ENCODE assay signal across 8 cellular contexts in genomic region chr1:109498161-109498801, GRCh38. TPM values are rescaled to one million over a fixed set of nuclear protein-coding genes. Genes with fewer than 3 reads are reported as not detected.
DNase-seq lines count a peak whose midpoint lies in the region; ATAC-seq and TF ChIP-seq lines count a peak whose summit lies in the region.

No MANE protein-coding gene starts in this region.

- H3K4me3 ChIP-seq in ascending aorta (no peak overlapping the region), liver (ENCODE audit: low read depth in 1 of 3, low read length in 3 of 3) (no peak overlapping the region)

- peak; percentile 22 to 68 for TF ChIP-seq RAD21 in liver (IDR thresholded peaks at IDR 0.05)

- H3K36me3 ChIP-seq in ascending aorta: peaks cover 13 to 25% of the 10 kb centered on the region in 2 donors
- H3K36me3 ChIP-seq in liver (ENCODE audit: control insufficient read depth in 4 of 4, insufficient read depth in 3 of 4, low read depth in 1 of 4, low read length in 3 of 4): peaks cover 0 to 15% (median 9%) of the 10 kb centered on the region in 4 donors

- H3K27ac ChIP-seq in ascending aorta: peak overlapping the region in 1 of 2 donors; percentile 17
- H3K27ac ChIP-seq in liver (ENCODE audit: low read depth in 1 of 2, low read length in 2 of 2): no peak overlapping the region

- no peaks in the 10 kb centered on the region for H3K27me3 Mint-ChIP-seq in mesothelial cell of epicardium (ENCODE audit: low read depth)
- H3K27me3 Mint-ChIP-seq in natural killer cell (ENCODE audit: low read depth in 2 of 2): no peaks in the 10 kb centered on the region

- no peak for ATAC-seq in natural killer cell

- H3K9ac ChIP-seq in liver (ENCODE audit: low read depth in 1 of 2, low read length in 2 of 2): no peak overlapping the region

- H3K36me3 Mint-ChIP-seq in mesothelial cell of epicardium: no peaks in the 10 kb centered on the region
- peaks cover 8% of the 10 kb centered on the region for H3K36me3 Mint-ChIP-seq in natural killer cell

- H3K9me3 Mint-ChIP-seq in mesothelial cell of epicardium (no peaks in the 10 kb centered on the region), natural killer cell (no peaks in the 10 kb centered on the region)

- peaks cover 28% of the 10 kb centered on the region for H3K4me1 Mint-ChIP-seq in mesothelial cell of epicardium
- H3K4me1 Mint-ChIP-seq in natural killer cell: peaks cover 45 to 70% of the 10 kb centered on the region in 2 donors

- H3K27me3 ChIP-seq in ascending aorta: no peaks in the 10 kb centered on the region
- no peaks in the 10 kb centered on the region for H3K27me3 ChIP-seq in liver (ENCODE audit: control insufficient read depth in 4 of 4, insufficient read depth in 4 of 4, low read length in 3 of 4)

- peak; percentile 26 to 53 (median 44) for TF ChIP-seq CTCF in ascending aorta (IDR thresholded peaks at IDR 0.05)
- peak; percentile 35 for TF ChIP-seq CTCF in liver (IDR thresholded peaks at IDR 0.05; ENCODE audit: low read depth, low read length, missing input control)
- TF ChIP-seq CTCF in mesothelial cell of epicardium (IDR thresholded peaks at IDR 0.05; ENCODE audit: unreplicated experiment): no peak
- no peak for TF ChIP-seq CTCF in natural killer cell (IDR thresholded peaks at IDR 0.05)

- H3K9me3 ChIP-seq in ascending aorta (no peaks in the 10 kb centered on the region), liver (ENCODE audit: control insufficient read depth in 4 of 4, low read length in 3 of 4) (no peaks in the 10 kb centered on the region)

- H3K27ac Mint-ChIP-seq in mesothelial cell of epicardium (no peak overlapping the region), natural killer cell (no peak overlapping the region)

- H3K4me1 ChIP-seq in ascending aorta (peaks cover 16 to 45% of the 10 kb centered on the region in 2 donors), liver (ENCODE audit: control insufficient read depth in 4 of 4, insufficient read depth in 4 of 4, low read length in 3 of 4) (peaks cover 0 to 12% (median 8%) of the 10 kb centered on the region in 4 donors)

- WGBS in liver: 86% methylated on average over 12 of the region's 12 CpGs

- no peak overlapping the region for H3K4me3 Mint-ChIP-seq in mesothelial cell of epicardium
- H3K4me3 Mint-ChIP-seq in natural killer cell: no peak overlapping the region

- intact Hi-C loops in ascending aorta (cut with DNase I): no loop called here
- intact Hi-C loops in natural killer cell (cut with micrococcal nuclease): no loop called here

- DNase-seq in stimulated activated CD4-positive, alpha-beta T cell treated with anti-CD3 and anti-CD28 coated beads, Interleukin-12 subunit alpha, Interleukin-12 subunit beta, amount 100 ng/mL, for 4 hours: peak; percentile 33
- no peak for DNase-seq in stimulated activated CD4-positive, alpha-beta T cell treated with anti-CD3 and anti-CD28 coated beads, Interleukin-1b, Interleukin-23, amount 100 ng/mL, for 48 hours
- peak; percentile 87 for DNase-seq in NCI-H82 (lab: John Stamatoyannopoulos, UW)
- no peak for DNase-seq in ascending aorta (ENCODE audit: low spot score in 2 of 2)
- no peak for DNase-seq in mesothelial cell of epicardium (ENCODE audit: low spot score in 2 of 2, unreplicated experiment in 2 of 2)
- no peak for DNase-seq in natural killer cell
- DNase-seq in T-helper 9 cell: no peak

TF ChIP-seq in liver, 16 proteins besides CTCF, POLR2A, EP300 and RAD21:
- TF ChIP-seq ATF3 (IDR thresholded peaks at IDR 0.05): no peak
- TF ChIP-seq SP1 (IDR thresholded peaks at IDR 0.05): no peak
- TF ChIP-seq REST (IDR thresholded peaks at IDR 0.05): no peak
- no peak for TF ChIP-seq RXRA (IDR thresholded peaks at IDR 0.05)
- TF ChIP-seq TAF1 (conservative IDR thresholded peaks at IDR 0.05): no peak
- no peak for TF ChIP-seq ZBTB33 (IDR thresholded peaks at IDR 0.05)
- TF ChIP-seq HNF4G (IDR thresholded peaks at IDR 0.05): no peak
- no peak for TF ChIP-seq YY1 (IDR thresholded peaks at IDR 0.05)
- TF ChIP-seq FOXA2 (IDR thresholded peaks at IDR 0.05): no peak
- no peak for TF ChIP-seq NR2F2 (IDR thresholded peaks at IDR 0.05)
- no peak for TF ChIP-seq HNF4A (conservative IDR thresholded peaks at IDR 0.05)
- TF ChIP-seq EGR1 (IDR thresholded peaks at IDR 0.05; ENCODE audit: low read depth in 2 of 2): no peak
- no peak for TF ChIP-seq JUND (IDR thresholded peaks at IDR 0.05)
- no peak for TF ChIP-seq GABPA (IDR thresholded peaks at IDR 0.05 in 1 of 2, conservative IDR thresholded peaks at IDR 0.05 in 1 of 2)
- no peak for TF ChIP-seq MAX (IDR thresholded peaks at IDR 0.05)

RNA-seq across cellular contexts. Expression of gene CYB561D1, which starts 4.4 kb away (rescaled TPM):
- total RNA-seq in ascending aorta: 26.8 TPM
- total RNA-seq in liver: 1 to 10 TPM; 2.5 to 2.8 TPM
- 1 to 10 TPM; 1.3 to 1.5 TPM for polyA plus RNA-seq in liver
- total RNA-seq in mesothelial cell of epicardium: 9.5 to 11.7 TPM (median 10.6 TPM) in 3 replicates
- total RNA-seq in natural killer cell: 10 to 100 TPM; 21.1 to 36.0 (median 34.7) TPM

RNA-seq across cellular contexts. Expression of gene AMIGO1, which starts 11.2 kb away (rescaled TPM):
- 4.7 TPM for total RNA-seq in ascending aorta
- 1 to 10 TPM in 1 of 2 donors, under 1 TPM in 1; 0.75 to 4.6 TPM for total RNA-seq in liver
- 1 to 10 TPM; 1.7 to 2.0 TPM for polyA plus RNA-seq in liver
- 5.0 to 5.4 TPM (median 5.1 TPM) in 3 replicates for total RNA-seq in mesothelial cell of epicardium
- 10 to 100 TPM in 1 of 3 donors, 1 to 10 TPM in 2; 5.0 to 10.7 (median 7.8) TPM for total RNA-seq in natural killer cell

RNA-seq across cellular contexts. Expression of gene ATXN7L2, which starts 14.6 kb away (rescaled TPM):
- total RNA-seq in ascending aorta (5.9 TPM), liver (1 to 10 TPM in 1 of 2 donors, under 1 TPM in 1; 0.61 to 1.6 TPM), mesothelial cell of epicardium (13.8 to 14.9 TPM (median 13.8 TPM) in 3 replicates), natural killer cell (10 to 100 TPM; 16.4 to 18.5 (median 18.3) TPM)
- polyA plus RNA-seq in liver: 1 to 10 TPM; 1.0 to 1.7 TPM

RNA-seq across cellular contexts. Expression of gene SYPL2, which starts 31.9 kb away (rescaled TPM):
- total RNA-seq in ascending aorta: 8.1 TPM
- total RNA-seq in liver: 1 to 10 TPM in 1 of 2 donors, under 1 TPM in 1; 0.14 to 4.4 TPM
- 1 to 10 TPM; 3.0 to 4.7 TPM for polyA plus RNA-seq in liver
- total RNA-seq in mesothelial cell of epicardium: 0.11 to 0.22 TPM (median 0.14 TPM) in 3 replicates
- not detected for total RNA-seq in natural killer cell

RNA-seq across cellular contexts. Expression of gene GPR61, which starts 41.4 kb away (rescaled TPM):
- total RNA-seq in ascending aorta (not detected), liver (not detected), mesothelial cell of epicardium (not detected in 3 replicates), natural killer cell (under 1 TPM in 2 of 3 donors, not detected in 1; 0.75 to 0.91 TPM)
- under 1 TPM in 1 of 2 donors, not detected in 1; 0.32 TPM for polyA plus RNA-seq in liver

Comparison
In these comparisons a context has a peak if more than half of its experiments do, and no peak if none do; other contexts are left out.
1. DNase-seq: peak in stimulated activated CD4-positive, alpha-beta T cell treated with anti-CD3 and anti-CD28 coated beads, Interleukin-12 subunit alpha, Interleukin-12 subunit beta, amount 100 ng/mL, for 4 hours (single experiment) and NCI-H82 (single experiment); none in stimulated activated CD4-positive, alpha-beta T cell treated with anti-CD3 and anti-CD28 coated beads, Interleukin-1b, Interleukin-23, amount 100 ng/mL, for 48 hours (single experiment), ascending aorta (0 of 2), mesothelial cell of epicardium (0 of 2), natural killer cell (single experiment) and T-helper 9 cell (single experiment).
2. CTCF ChIP-seq: peak in ascending aorta (3 of 3) and liver (single experiment); none in mesothelial cell of epicardium (single experiment) and natural killer cell (single experiment).